8 cellular contexts compared by ENCODE assay signal in genomic region chr16:56944954-56945839, GRCh38. TPM values are rescaled to one million over a fixed set of nuclear protein-coding genes. Genes with fewer than 3 reads are reported as not detected.
DNase-seq lines count a peak whose midpoint lies in the region; ATAC-seq and TF ChIP-seq lines count a peak whose summit lies in the region.

No MANE protein-coding gene starts in this region.

- H3K9me3 ChIP-seq in body of pancreas, result no peaks in the 10 kb centered on the region

- peaks cover 35 to 55% (median 50%) of the 10 kb centered on the region in 3 donors for H3K4me1 Mint-ChIP-seq in IgD-negative memory B cell
- H3K4me1 Mint-ChIP-seq in stimulated activated naive CD8-positive, alpha-beta T cell treated with anti-CD3 and anti-CD28 coated beads, Interleukin-15, amount 100 ng/mL, for 72 hours, result peaks cover 60% of the 10 kb centered on the region

- peaks cover 64% of the 10 kb centered on the region for H3K4me1 ChIP-seq in body of pancreas

- no peaks in the 10 kb centered on the region for H3K27me3 ChIP-seq in body of pancreas

- ATAC-seq in body of pancreas, result no peak
- ATAC-seq in stimulated activated naive CD8-positive, alpha-beta T cell treated with anti-CD3 and anti-CD28 coated beads, Interleukin-15, amount 100 ng/mL, for 72 hours, result peak; percentile 86

- peak overlapping the region; percentile 80 to 97 (median 80) for H3K27ac Mint-ChIP-seq in IgD-negative memory B cell
- peak overlapping the region; percentile 60 to 95 for H3K27ac Mint-ChIP-seq in stimulated activated naive CD8-positive, alpha-beta T cell treated with anti-CD3 and anti-CD28 coated beads, Interleukin-15, amount 100 ng/mL, for 72 hours

- H3K27me3 Mint-ChIP-seq in IgD-negative memory B cell, result no peaks in the 10 kb centered on the region
- no peaks in the 10 kb centered on the region for H3K27me3 Mint-ChIP-seq in stimulated activated naive CD8-positive, alpha-beta T cell treated with anti-CD3 and anti-CD28 coated beads, Interleukin-15, amount 100 ng/mL, for 72 hours

- H3K36me3 Mint-ChIP-seq in IgD-negative memory B cell, result peaks cover 9% of the 10 kb centered on the region

- no peak for TF ChIP-seq CTCF in body of pancreas (IDR thresholded peaks at IDR 0.05)
- no peak for TF ChIP-seq CTCF in GM10248 (IDR thresholded peaks at IDR 0.05; ENCODE audit: control extremely low read depth, extremely low read depth, low read depth, missing control alignments)

- peak overlapping the region in 2 of 4 donors; percentile 12 to 64 for H3K4me3 Mint-ChIP-seq in IgD-negative memory B cell
- H3K4me3 Mint-ChIP-seq in stimulated activated naive CD8-positive, alpha-beta T cell treated with anti-CD3 and anti-CD28 coated beads, Interleukin-15, amount 100 ng/mL, for 72 hours, result peak overlapping the region; percentile 57 to 80

- intact Hi-C loops in body of pancreas (cut with DNase I), result no loop called here

- DNase-seq in activated T-cell treated with anti-CD3 and anti-CD28 coated beads for 48 hours (ENCODE audit: low read depth), result peak; percentile 27
- no peak for DNase-seq in activated T-cell treated with anti-CD3 and anti-CD28 coated beads for 4 hours
- peak; percentile 54 to 66 (median 60) for DNase-seq in body of pancreas
- DNase-seq in stimulated activated naive CD8-positive, alpha-beta T cell treated with anti-CD3 and anti-CD28 coated beads, Interleukin-15, amount 100 ng/mL, for 72 hours, result peak; percentile 54 to 61
- DNase-seq in GM10248 (ENCODE audit: extremely low spot score), result no peak
- no peak for DNase-seq in retina
- no peak for DNase-seq in NOMO-1 (lab: John Stamatoyannopoulos, UW; ENCODE audit: unreplicated experiment in 2 of 2)

- CTCF ChIA-PET in GM10248 (lab: Yijun Ruan, JAX), result interaction anchor here (1.2 to 3.4 kb wide), 4 partner anchors 8 to 101 kb away, joined by 3 to 12 read pairs (median 10); no protein-coding TSS in a partner anchor

- TF ChIP-seq POLR2A in body of pancreas (IDR thresholded peaks at IDR 0.05), result peak in 1 of 3 donors; percentile 5

- H3K4me3 ChIP-seq in body of pancreas, result no peak overlapping the region

- H3K36me3 ChIP-seq in body of pancreas (replicated peaks in 1 of 2; ENCODE audit: insufficient read depth in 1 of 2, low read depth in 2 of 2), result peaks cover 21 to 41% of the 10 kb centered on the region in 2 donors

- POLR2A ChIA-PET in GM10248 (lab: Yijun Ruan, JAX), result interaction anchor here (0.6 to 1.7 kb wide), 13 partner anchors 9 to 544 kb away, joined by 3 to 25 read pairs (median 4); partner anchors contain the start of gene HERPUD1

- no peaks in the 10 kb centered on the region for H3K9me3 Mint-ChIP-seq in IgD-negative memory B cell
- no peaks in the 10 kb centered on the region for H3K9me3 Mint-ChIP-seq in stimulated activated naive CD8-positive, alpha-beta T cell treated with anti-CD3 and anti-CD28 coated beads, Interleukin-15, amount 100 ng/mL, for 72 hours

- 21 to 33% methylated on average over 2 of the region's 2 CpGs for WGBS in body of pancreas, 2 donors

- peak overlapping the region; percentile 30 to 82 (median 60) for H3K27ac ChIP-seq in body of pancreas

RNA-seq across cellular contexts. Expression of gene HERPUD1, which starts 13.3 kb away (rescaled TPM):
- 298 TPM for polyA plus RNA-seq in IgD-negative memory B cell
- 100 to 1,000 TPM; 211 to 293 TPM for total RNA-seq in body of pancreas

RNA-seq across cellular contexts. Expression of gene CETP, which starts 16.6 kb away (rescaled TPM):
- 0.79 TPM for polyA plus RNA-seq in IgD-negative memory B cell
- under 1 TPM in 1 of 2 donors, not detected in 1; 0.66 TPM for total RNA-seq in body of pancreas

RNA-seq across cellular contexts. Expression of gene NLRC5, which starts 44.2 kb away (rescaled TPM):
- polyA plus RNA-seq in IgD-negative memory B cell, result 134 TPM
- total RNA-seq in body of pancreas, result 10 to 100 TPM in 1 of 2 donors, 1 to 10 TPM in 1; 8.3 to 23.4 TPM

Comparison
In these comparisons a context has a peak if more than half of its experiments do, and no peak if none do; other contexts are left out.
1. DNase-seq: peak in activated T-cell treated with anti-CD3 and anti-CD28 coated beads for 48 hours (single experiment), body of pancreas (4 of 4) and stimulated activated naive CD8-positive, alpha-beta T cell treated with anti-CD3 and anti-CD28 coated beads, Interleukin-15, amount 100 ng/mL, for 72 hours (2 of 2); none in activated T-cell treated with anti-CD3 and anti-CD28 coated beads for 4 hours (single experiment), GM10248 (single experiment), retina (single experiment) and NOMO-1 (0 of 2).